ENCODE assay signal across 10 cellular contexts in the genomic region with DNA sequence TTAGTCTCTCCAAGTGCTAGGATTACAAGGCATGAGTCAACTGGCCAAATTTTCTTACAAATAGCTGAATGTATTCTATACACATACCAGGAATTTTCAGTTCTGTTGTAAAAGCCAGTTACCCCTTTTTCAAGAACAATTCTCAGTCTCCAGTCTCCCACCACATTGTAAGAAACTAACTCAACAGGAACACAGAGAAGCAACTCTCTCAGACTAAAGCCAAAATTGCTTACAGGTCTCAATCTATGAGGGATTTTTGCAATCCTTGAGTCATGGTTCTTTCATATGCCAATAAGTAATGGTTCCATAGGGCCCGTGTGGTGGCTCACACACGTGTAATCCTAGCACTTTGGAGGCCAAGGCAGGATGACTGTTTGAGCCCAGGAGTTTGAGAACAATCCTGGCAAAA. TPM values are rescaled to one million over a fixed set of nuclear protein-coding genes. Genes with fewer than 3 reads are reported as not detected.
DNase-seq lines count a peak whose midpoint lies in the region; ATAC-seq and TF ChIP-seq lines count a peak whose summit lies in the region.
"Had no signal": no experiment of that assay in that cellular context is flagged by ENCODE, and none has a peak within 500 bp of the region (broad histone marks: within the 10 kb centered on the region; RNA-seq: fewer than 3 reads in every experiment).

No MANE protein-coding gene starts in this region.

- no peak overlapping the region for H3K4me3 ChIP-seq in adipocyte (ENCODE audit: low read length)

- H3K4me1 ChIP-seq in adipocyte (ENCODE audit: control insufficient read depth, insufficient read depth, low read length): peaks cover 48% of the 10 kb centered on the region

- no peak for DNase-seq in activated naive CD4-positive, alpha-beta T cell treated with anti-CD3 and anti-CD28 coated beads for 36 hours
- DNase-seq in activated naive CD4-positive, alpha-beta T cell treated with anti-CD3 and anti-CD28 coated beads, Interleukin-2, amount 10 ng/mL, durations not matched to agents 7 days and 5 days: no peak
- DNase-seq in adipocyte (ENCODE audit: low read depth) (peak; percentile 57), glutamatergic neuron (no peak), NOMO-1 treated with dmso at 0.1 percent for 144 hours (lab: John Stamatoyannopoulos, UW; ENCODE audit: unreplicated experiment) (no peak)
- DNase-seq in stimulated activated naive CD8-positive, alpha-beta T cell treated with anti-CD3 and anti-CD28 coated beads, Interleukin-15, amount 100 ng/mL, for 72 hours: no peak
- DNase-seq: NCI-H510A treated with DMSO at 0.1 percent for 48 hours, T-helper 2 cell had no signal

- H3K27me3 ChIP-seq in adipocyte (replicated peaks; ENCODE audit: control insufficient read depth, insufficient read depth, low read length): no peaks in the 10 kb centered on the region

- peaks cover 15% of the 10 kb centered on the region for H3K36me3 Mint-ChIP-seq in activated naive CD4-positive, alpha-beta T cell treated with anti-CD3 and anti-CD28 coated beads for 36 hours (ENCODE audit: low read depth)
- H3K36me3 Mint-ChIP-seq in activated naive CD4-positive, alpha-beta T cell treated with anti-CD3 and anti-CD28 coated beads, Interleukin-2, amount 10 ng/mL, durations not matched to agents 7 days and 5 days: peaks cover 47% of the 10 kb centered on the region
- peaks cover 3% of the 10 kb centered on the region for H3K36me3 Mint-ChIP-seq in glutamatergic neuron (ENCODE audit: unreplicated experiment)

- ATAC-seq in stimulated activated naive CD8-positive, alpha-beta T cell treated with anti-CD3 and anti-CD28 coated beads, Interleukin-15, amount 100 ng/mL, for 72 hours: peak; percentile 50
- ATAC-seq in HG02981 (IDR thresholded peaks at IDR 0.05; ENCODE audit: unreplicated experiment): no peak
- ATAC-seq in GM18498 (IDR thresholded peaks at IDR 0.05; ENCODE audit: unreplicated experiment): no peak

- no peaks in the 10 kb centered on the region for H3K27me3 Mint-ChIP-seq in activated naive CD4-positive, alpha-beta T cell treated with anti-CD3 and anti-CD28 coated beads for 36 hours (ENCODE audit: low read depth)
- H3K27me3 Mint-ChIP-seq in activated naive CD4-positive, alpha-beta T cell treated with anti-CD3 and anti-CD28 coated beads, Interleukin-2, amount 10 ng/mL, durations not matched to agents 7 days and 5 days: no peaks in the 10 kb centered on the region
- H3K27me3 Mint-ChIP-seq in glutamatergic neuron (ENCODE audit: unreplicated experiment): peaks cover 4% of the 10 kb centered on the region
- H3K27me3 Mint-ChIP-seq in stimulated activated naive CD8-positive, alpha-beta T cell treated with anti-CD3 and anti-CD28 coated beads, Interleukin-15, amount 100 ng/mL, for 72 hours: no peaks in the 10 kb centered on the region

- peak overlapping the region; percentile 72 for H3K27ac Mint-ChIP-seq in activated naive CD4-positive, alpha-beta T cell treated with anti-CD3 and anti-CD28 coated beads for 36 hours
- H3K27ac Mint-ChIP-seq in activated naive CD4-positive, alpha-beta T cell treated with anti-CD3 and anti-CD28 coated beads, Interleukin-2, amount 10 ng/mL, durations not matched to agents 7 days and 5 days: no peak overlapping the region
- H3K27ac Mint-ChIP-seq in glutamatergic neuron (ENCODE audit: unreplicated experiment): peak overlapping the region; percentile 52
- peak overlapping the region; percentile 28 to 82 for H3K27ac Mint-ChIP-seq in stimulated activated naive CD8-positive, alpha-beta T cell treated with anti-CD3 and anti-CD28 coated beads, Interleukin-15, amount 100 ng/mL, for 72 hours

- peaks cover 36% of the 10 kb centered on the region for H3K36me3 ChIP-seq in adipocyte (ENCODE audit: control insufficient read depth, insufficient read depth, low read length, severe bottlenecking)

- H3K9me3 Mint-ChIP-seq in activated naive CD4-positive, alpha-beta T cell treated with anti-CD3 and anti-CD28 coated beads for 36 hours: no peaks in the 10 kb centered on the region
- H3K9me3 Mint-ChIP-seq in activated naive CD4-positive, alpha-beta T cell treated with anti-CD3 and anti-CD28 coated beads, Interleukin-2, amount 10 ng/mL, durations not matched to agents 7 days and 5 days: no peaks in the 10 kb centered on the region
- peaks cover 2% of the 10 kb centered on the region for H3K9me3 Mint-ChIP-seq in glutamatergic neuron (ENCODE audit: unreplicated experiment)
- H3K9me3 Mint-ChIP-seq in stimulated activated naive CD8-positive, alpha-beta T cell treated with anti-CD3 and anti-CD28 coated beads, Interleukin-15, amount 100 ng/mL, for 72 hours: no peaks in the 10 kb centered on the region

- intact Hi-C loops in activated naive CD4-positive, alpha-beta T cell treated with anti-CD3 and anti-CD28 coated beads for 36 hours (cut with micrococcal nuclease): no loop called here

- H3K4me1 Mint-ChIP-seq in activated naive CD4-positive, alpha-beta T cell treated with anti-CD3 and anti-CD28 coated beads for 36 hours (ENCODE audit: low read depth): peaks cover 53% of the 10 kb centered on the region
- peaks cover 20% of the 10 kb centered on the region for H3K4me1 Mint-ChIP-seq in activated naive CD4-positive, alpha-beta T cell treated with anti-CD3 and anti-CD28 coated beads, Interleukin-2, amount 10 ng/mL, durations not matched to agents 7 days and 5 days
- peaks cover 24% of the 10 kb centered on the region for H3K4me1 Mint-ChIP-seq in glutamatergic neuron (ENCODE audit: low read depth, unreplicated experiment)
- peaks cover 73% of the 10 kb centered on the region for H3K4me1 Mint-ChIP-seq in stimulated activated naive CD8-positive, alpha-beta T cell treated with anti-CD3 and anti-CD28 coated beads, Interleukin-15, amount 100 ng/mL, for 72 hours

- H3K9ac ChIP-seq in adipocyte (ENCODE audit: low read length): no peak overlapping the region

- CTCF ChIA-PET in activated naive CD4-positive, alpha-beta T cell treated with anti-CD3 and anti-CD28 coated beads for 36 hours (lab: Charles Lee): interaction anchor here (1.0 kb wide), 1 partner anchor 24 kb away, joined by 3 read pairs; no protein-coding TSS in a partner anchor
- CTCF ChIA-PET in activated naive CD4-positive, alpha-beta T cell treated with anti-CD3 and anti-CD28 coated beads, Interleukin-2, amount 10 ng/mL, durations not matched to agents 7 days and 5 days (lab: Charles Lee): interaction anchor here (2.2 kb wide), 1 partner anchor 10 kb away, joined by 9 read pairs; no protein-coding TSS in a partner anchor

- H3K9me3 ChIP-seq in adipocyte (ENCODE audit: control insufficient read depth, low read length): no peaks in the 10 kb centered on the region

- no peak for TF ChIP-seq CTCF in glutamatergic neuron (IDR thresholded peaks at IDR 0.05; ENCODE audit: partially characterized antibody, unreplicated experiment)

- no peak overlapping the region for H3K4me3 Mint-ChIP-seq in activated naive CD4-positive, alpha-beta T cell treated with anti-CD3 and anti-CD28 coated beads for 36 hours
- no peak overlapping the region for H3K4me3 Mint-ChIP-seq in activated naive CD4-positive, alpha-beta T cell treated with anti-CD3 and anti-CD28 coated beads, Interleukin-2, amount 10 ng/mL, durations not matched to agents 7 days and 5 days
- H3K4me3 Mint-ChIP-seq in glutamatergic neuron (ENCODE audit: unreplicated experiment): peak overlapping the region; percentile 43
- no peak overlapping the region for H3K4me3 Mint-ChIP-seq in stimulated activated naive CD8-positive, alpha-beta T cell treated with anti-CD3 and anti-CD28 coated beads, Interleukin-15, amount 100 ng/mL, for 72 hours

RNA-seq across cellular contexts. Expression of a gene that starts 8.5 kb away (rescaled TPM):
- total RNA-seq in activated naive CD4-positive, alpha-beta T cell treated with anti-CD3 and anti-CD28 coated beads for 36 hours: 10 to 100 TPM; 64.3 to 68.3 TPM
- 182 TPM for total RNA-seq in glutamatergic neuron (ENCODE audit: unreplicated experiment)

RNA-seq across cellular contexts. Expression of a gene that starts 22.8 kb away (rescaled TPM):
- total RNA-seq in activated naive CD4-positive, alpha-beta T cell treated with anti-CD3 and anti-CD28 coated beads for 36 hours: 10 to 100 TPM; 27.3 to 28.7 TPM
- 35.5 TPM for total RNA-seq in glutamatergic neuron (ENCODE audit: unreplicated experiment)

RNA-seq across cellular contexts. Expression of a gene that starts 45.8 kb away (rescaled TPM):
- total RNA-seq in activated naive CD4-positive, alpha-beta T cell treated with anti-CD3 and anti-CD28 coated beads for 36 hours: 1 to 10 TPM; 4.9 to 5.1 TPM
- 162 TPM for total RNA-seq in glutamatergic neuron (ENCODE audit: unreplicated experiment)

Comparison
In these comparisons a context has a peak if more than half of its experiments do, and no peak if none do; other contexts are left out.
1. RNA of a gene that starts 45.8 kb away (total RNA-seq): 162 TPM in glutamatergic neuron (single experiment); 4.9 to 5.1 TPM in activated naive CD4-positive, alpha-beta T cell treated with anti-CD3 and anti-CD28 coated beads for 36 hours; every median in the first group is over 10 times any median in the second.